Comparison of ENCODE assay signal across 8 cellular contexts in genomic region chr12:53476769-53477209, GRCh38. TPM values are rescaled to one million over a fixed set of nuclear protein-coding genes. Genes with fewer than 3 reads are reported as not detected.
DNase-seq lines count a peak whose midpoint lies in the region; ATAC-seq and TF ChIP-seq lines count a peak whose summit lies in the region.

No MANE protein-coding gene starts in this region.

- H3K27me3 Mint-ChIP-seq in endodermal cell (ENCODE audit: insufficient read depth): no peaks in the 10 kb centered on the region

- TF ChIP-seq CTCF in endodermal cell (conservative IDR thresholded peaks at IDR 0.05): peak; percentile 69
- peak in 4 of 5 experiments; percentile 16 to 33 (median 24) for TF ChIP-seq CTCF in gastrocnemius medialis (IDR thresholded peaks at IDR 0.05 in 4 of 5, conservative IDR thresholded peaks at IDR 0.05 in 1 of 5)

- peaks cover 96% of the 10 kb centered on the region for H3K36me3 ChIP-seq in endodermal cell (ENCODE audit: control insufficient read depth, insufficient read depth, low read length)
- peaks cover 3 to 91% of the 10 kb centered on the region in 2 donors for H3K36me3 ChIP-seq in gastrocnemius medialis

- intact Hi-C loops in gastrocnemius medialis (cut with DNase I; ENCODE audit: low total_unique reads): no loop called here

- no peak overlapping the region for H3K4me3 Mint-ChIP-seq in endodermal cell

- WGBS in endodermal cell (ENCODE audit: insufficient coverage in 1 of 2, insufficient read length in 1 of 2), 2 experiments: 80 to 85% methylated on average over 2 of the region's 2 CpGs

- H3K4me3 ChIP-seq in endodermal cell (ENCODE audit: low read length) (no peak overlapping the region), gastrocnemius medialis (no peak overlapping the region)

- peak overlapping the region; percentile 87 for H3K27ac Mint-ChIP-seq in endodermal cell

- H3K4me1 Mint-ChIP-seq in endodermal cell: peaks cover 60% of the 10 kb centered on the region

- H3K9me3 Mint-ChIP-seq in endodermal cell: no peaks in the 10 kb centered on the region

- H3K9me3 ChIP-seq in endodermal cell (ENCODE audit: control insufficient read depth, low read length) (no peaks in the 10 kb centered on the region), gastrocnemius medialis (no peaks in the 10 kb centered on the region)

- peaks cover 84% of the 10 kb centered on the region for H3K36me3 Mint-ChIP-seq in endodermal cell (ENCODE audit: low read depth)

- H3K27ac ChIP-seq in endodermal cell (ENCODE audit: low read depth, low read length) (no peak overlapping the region), gastrocnemius medialis (peak overlapping the region; percentile 75 to 86 (median 82))

- TF ChIP-seq POLR2A in gastrocnemius medialis (IDR thresholded peaks at IDR 0.05): no peak

- peak; percentile 12 to 18 for DNase-seq in SHP77 (lab: John Stamatoyannopoulos, UW)
- DNase-seq in SHP77 treated with DMSO at 0.1 percent for 48 hours (lab: John Stamatoyannopoulos, UW): no peak
- peak; percentile 41 for DNase-seq in NCI-H82 treated with DMSO at 0.1 percent for 48 hours (lab: John Stamatoyannopoulos, UW; ENCODE audit: unreplicated experiment)
- peak; percentile 70 for DNase-seq in endodermal cell
- no peak for DNase-seq in gastrocnemius medialis
- DNase-seq in HPDE6-E6E7 (ENCODE audit: extremely low spot score): no peak
- DNase-seq in occipital lobe (lab: John Stamatoyannopoulos, UW): no peak

- no peak overlapping the region for H3K9ac ChIP-seq in endodermal cell (ENCODE audit: extremely low read depth, low read length, poor library complexity, severe bottlenecking)

- in situ Hi-C loops in gastrocnemius medialis (cut with MboI; ENCODE audit: low sequenced_read_pairs in 4 of 4): no loop called here

- H3K27me3 ChIP-seq in endodermal cell (ENCODE audit: control insufficient read depth, insufficient read depth, low read length, poor library complexity, severe bottlenecking) (no peaks in the 10 kb centered on the region), gastrocnemius medialis (no peaks in the 10 kb centered on the region)

- H3K4me1 ChIP-seq in endodermal cell (ENCODE audit: control insufficient read depth, insufficient read depth, low read length) (peaks cover 38% of the 10 kb centered on the region), gastrocnemius medialis (peaks cover 65 to 69% of the 10 kb centered on the region in 2 donors)

- no peak for ATAC-seq in gastrocnemius medialis
- no peak for ATAC-seq in HG02884 (IDR thresholded peaks at IDR 0.05; ENCODE audit: unreplicated experiment)

RNA-seq across cellular contexts. Expression of gene MAP3K12, which starts 22.5 kb away (rescaled TPM):
- total RNA-seq in endodermal cell (1 to 10 TPM; 5.5 to 8.1 TPM), gastrocnemius medialis (1 to 10 TPM; 1.1 to 9.9 (median 3.8) TPM), occipital lobe (30.9 TPM)
- polyA plus RNA-seq in endodermal cell (2013, experiment 1 of 2): 27.5 TPM
- 21.6 TPM for polyA plus RNA-seq in endodermal cell (2013, experiment 2 of 2)

RNA-seq across cellular contexts. Expression of gene TARBP2, which starts 24.3 kb away (rescaled TPM):
- total RNA-seq in endodermal cell (10 to 100 TPM; 48.4 to 60.3 TPM), gastrocnemius medialis (10 to 100 TPM in 2 of 4 donors, 1 to 10 TPM in 2; 6.8 to 17.4 (median 11.6) TPM), occipital lobe (28.1 TPM)
- 60.9 TPM for polyA plus RNA-seq in endodermal cell (2013, experiment 1 of 2)
- 51.7 TPM for polyA plus RNA-seq in endodermal cell (2013, experiment 2 of 2)

RNA-seq across cellular contexts. Expression of gene PCBP2, which starts 24.9 kb away (rescaled TPM):
- total RNA-seq in endodermal cell: 1,000 to 10,000 TPM; 1,281 to 1,338 TPM
- polyA plus RNA-seq in endodermal cell (2013, experiment 1 of 2): 1,028 TPM
- 890 TPM for polyA plus RNA-seq in endodermal cell (2013, experiment 2 of 2)
- 100 to 1,000 TPM; 113 to 257 (median 191) TPM for total RNA-seq in gastrocnemius medialis
- total RNA-seq in occipital lobe: 181 TPM

RNA-seq across cellular contexts. Expression of gene NPFF, which starts 30.5 kb away (rescaled TPM):
- not detected for total RNA-seq in endodermal cell
- polyA plus RNA-seq in endodermal cell (2013, experiment 1 of 2): 0.85 TPM
- polyA plus RNA-seq in endodermal cell (2013, experiment 2 of 2): not detected
- total RNA-seq in gastrocnemius medialis: not detected
- not detected for total RNA-seq in occipital lobe

RNA-seq across cellular contexts. Expression of gene PRR13, which starts 35.3 kb away (rescaled TPM):
- total RNA-seq in endodermal cell (100 to 1,000 TPM; 184 to 209 TPM), gastrocnemius medialis (10 to 100 TPM; 40.3 to 90.4 (median 74.2) TPM), occipital lobe (5.9 TPM)
- polyA plus RNA-seq in endodermal cell (2013, experiment 1 of 2): 101 TPM
- 95.7 TPM for polyA plus RNA-seq in endodermal cell (2013, experiment 2 of 2)

Comparison
In these comparisons a context has a peak if more than half of its experiments do, and no peak if none do; other contexts are left out.
1. DNase-seq: peak in SHP77 (2 of 2), NCI-H82 treated with DMSO at 0.1 percent for 48 hours (single experiment) and endodermal cell (single experiment); none in SHP77 treated with DMSO at 0.1 percent for 48 hours (single experiment), gastrocnemius medialis (0 of 2), HPDE6-E6E7 (single experiment) and occipital lobe (single experiment).